1 cellular context compared by ENCODE assay signal in the genomic region with DNA sequence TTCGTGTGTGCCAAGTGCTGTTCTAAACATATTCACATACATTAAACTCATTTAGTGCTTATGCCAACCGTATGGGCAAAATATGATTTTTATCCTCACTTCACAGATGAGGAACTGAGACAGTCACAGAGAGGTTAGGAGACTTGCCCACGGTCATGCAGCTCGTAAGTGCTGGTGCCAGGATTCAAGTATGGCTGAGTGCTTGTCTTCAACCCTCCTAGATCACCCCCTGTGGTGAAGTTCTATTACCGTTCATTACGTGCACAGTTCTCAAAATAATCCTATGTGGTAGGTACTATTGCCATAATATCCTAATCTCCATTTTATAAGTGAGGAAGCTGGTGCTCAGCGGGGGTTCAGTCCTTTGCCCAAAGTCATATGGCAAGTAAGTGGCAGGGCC.
TF ChIP-seq lines count a peak whose summit lies in the region.

No MANE protein-coding gene starts in this region.

TF ChIP-seq in SK-N-SH treated with all-trans-retinoic acid at 6 μM for 48 hours, 23 proteins besides CTCF, POLR2A, EP300 and RAD21 (continued from another document):
- TF ChIP-seq PATZ1 (CRISPR knock-in tag; IDR thresholded peaks at IDR 0.05; ENCODE audit: borderline replicate concordance) (no peak), CSDC2 (CRISPR knock-in tag; IDR thresholded peaks at IDR 0.05) (no peak), ZNF565 (CRISPR knock-in tag; conservative IDR thresholded peaks at IDR 0.05; ENCODE audit: low read depth) (no peak), SNAI2 (CRISPR knock-in tag; IDR thresholded peaks at IDR 0.05) (no peak), TCF4 (CRISPR knock-in tag; IDR thresholded peaks at IDR 0.05; ENCODE audit: borderline replicate concordance) (no peak), BACH2 (CRISPR knock-in tag; IDR thresholded peaks at IDR 0.05; ENCODE audit: borderline replicate concordance) (no peak), ZNF8 (CRISPR knock-in tag; IDR thresholded peaks at IDR 0.05) (no peak), PPARA (CRISPR knock-in tag; IDR thresholded peaks at IDR 0.05; ENCODE audit: borderline replicate concordance) (no peak), CREB5 (CRISPR knock-in tag; IDR thresholded peaks at IDR 0.05; ENCODE audit: low read depth) (no peak)
